In genomic region chr12:42473130-42473529, GRCh38 we compare ENCODE assay signal across 14 cellular contexts.
DNase-seq lines count a peak whose midpoint lies in the region; FAIRE-seq and TF ChIP-seq lines count a peak whose summit lies in the region.
"Had no signal": no experiment of that assay in that cellular context is flagged by ENCODE, and none has a peak within 500 bp of the region (broad histone marks: within the 10 kb centered on the region; RNA-seq: fewer than 3 reads in every experiment).

No MANE protein-coding gene starts in this region.

- no peak overlapping the region for H3K4me3 Mint-ChIP-seq in astrocyte (ENCODE audit: unreplicated experiment)
- H3K4me3 Mint-ChIP-seq: activated naive CD8-positive, alpha-beta T cell treated with anti-CD3 and anti-CD28 coated beads, Interleukin-2, amount 10 ng/mL, durations not matched to agents 7 days and 5 days had no signal

- peak; percentile 45 for FAIRE-seq in H54 (lab: Jason Lieb, UNC)
- no peak for FAIRE-seq in astrocyte (lab: Jason Lieb, UNC)

- no peak overlapping the region for H2AFZ ChIP-seq in astrocyte (ENCODE audit: low read depth, low read length)
- no peak overlapping the region for H2AFZ ChIP-seq in smooth muscle cell (ENCODE audit: low read depth)

- H3K27ac Mint-ChIP-seq in astrocyte (ENCODE audit: unreplicated experiment), result peak overlapping the region; percentile 66
- H3K27ac Mint-ChIP-seq: activated naive CD8-positive, alpha-beta T cell treated with anti-CD3 and anti-CD28 coated beads, Interleukin-2, amount 10 ng/mL, durations not matched to agents 7 days and 5 days had no signal

- H3K27me3 ChIP-seq in astrocyte (ENCODE audit: insufficient read depth, low read length) (no peaks in the 10 kb centered on the region), smooth muscle cell (ENCODE audit: low read depth) (no peaks in the 10 kb centered on the region)
- H3K27me3 ChIP-seq: suprapubic skin had no signal

- no peak for TF ChIP-seq POLR2A in H54 (IDR thresholded peaks at IDR 0.05; ENCODE audit: low read depth, low read length)

- H3K27me3 Mint-ChIP-seq in astrocyte (ENCODE audit: low read depth, unreplicated experiment), result no peaks in the 10 kb centered on the region

- no peaks in the 10 kb centered on the region for H3K9me3 ChIP-seq in astrocyte (ENCODE audit: insufficient read depth, low read depth, low read length)
- H3K9me3 ChIP-seq in smooth muscle cell (replicated peaks; ENCODE audit: low read depth), result no peaks in the 10 kb centered on the region
- H3K9me3 ChIP-seq: Caco-2, suprapubic skin had no signal

- peaks cover 16% of the 10 kb centered on the region for H3K36me3 Mint-ChIP-seq in astrocyte (ENCODE audit: low read depth, unreplicated experiment)
- H3K36me3 Mint-ChIP-seq: activated naive CD8-positive, alpha-beta T cell treated with anti-CD3 and anti-CD28 coated beads, Interleukin-2, amount 10 ng/mL, durations not matched to agents 7 days and 5 days had no signal

- H3K4me3 ChIP-seq in astrocyte (ENCODE audit: insufficient read depth, low read depth, low read length) (no peak overlapping the region), fibroblast of villous mesenchyme (ENCODE audit: low read depth, low read length) (no peak overlapping the region), smooth muscle cell (no peak overlapping the region)
- H3K4me3 ChIP-seq: suprapubic skin had no signal

- H3K4me1 Mint-ChIP-seq in astrocyte (ENCODE audit: low read depth, unreplicated experiment), result peaks cover 57% of the 10 kb centered on the region

- H3K4me2 ChIP-seq in astrocyte (ENCODE audit: low read length) (no peak overlapping the region), smooth muscle cell (no peak overlapping the region)

- H3F3A ChIP-seq in smooth muscle cell (ENCODE audit: low read depth), result peaks cover 21% of the 10 kb centered on the region

- H3K79me2 ChIP-seq in astrocyte (ENCODE audit: insufficient read depth, low read length), result peaks cover 74% of the 10 kb centered on the region
- peaks cover 92% of the 10 kb centered on the region for H3K79me2 ChIP-seq in smooth muscle cell (ENCODE audit: low read depth)

- peaks cover 32% of the 10 kb centered on the region for H3K36me3 ChIP-seq in astrocyte (ENCODE audit: insufficient read depth, low read length)
- peaks cover 5% of the 10 kb centered on the region for H3K36me3 ChIP-seq in smooth muscle cell (ENCODE audit: low read depth)

- H4K20me1 ChIP-seq in astrocyte (ENCODE audit: insufficient read depth, low read length), result peaks cover 78% of the 10 kb centered on the region
- H4K20me1 ChIP-seq in smooth muscle cell (ENCODE audit: low read depth), result peaks cover 96% of the 10 kb centered on the region

- peak overlapping the region; percentile 22 for H3K27ac ChIP-seq in astrocyte (ENCODE audit: low read depth, low read length)
- H3K27ac ChIP-seq in smooth muscle cell (ENCODE audit: low read depth), result peak overlapping the region; percentile 46
- H3K27ac ChIP-seq: suprapubic skin, VCaP had no signal

- TF ChIP-seq CTCF in astrocyte (IDR thresholded peaks at IDR 0.05; ENCODE audit: insufficient read depth, low read depth, low read length), result no peak
- TF ChIP-seq CTCF in fibroblast of villous mesenchyme (IDR thresholded peaks at IDR 0.05; ENCODE audit: insufficient read depth, low read depth, low read length), result no peak
- no peak for TF ChIP-seq CTCF in smooth muscle cell (IDR thresholded peaks at IDR 0.05; ENCODE audit: borderline replicate concordance, insufficient read depth, poor library complexity, severe bottlenecking)

- no peaks in the 10 kb centered on the region for H3K9me3 Mint-ChIP-seq in astrocyte (ENCODE audit: unreplicated experiment)
- H3K9me3 Mint-ChIP-seq: activated naive CD8-positive, alpha-beta T cell treated with anti-CD3 and anti-CD28 coated beads, Interleukin-2, amount 10 ng/mL, durations not matched to agents 7 days and 5 days had no signal

- 0% methylated on average over 1 of the region's 1 CpG for WGBS in smooth muscle cell (ENCODE audit: low lambda C conversion rate)

- H3K4me1 ChIP-seq in astrocyte (ENCODE audit: insufficient read depth, low read length), result peaks cover 22% of the 10 kb centered on the region
- H3K4me1 ChIP-seq in smooth muscle cell (ENCODE audit: low read depth), result peaks cover 44% of the 10 kb centered on the region

- DNase-seq in H54 (ENCODE audit: insufficient read length, low spot score) (no peak), astrocyte (ENCODE audit: low read depth) (peak; percentile 65), fibroblast of villous mesenchyme (ENCODE audit: low read depth) (peak; percentile 64), smooth muscle cell (lab: John Stamatoyannopoulos, UW; ENCODE audit: unreplicated experiment) (no peak), GM19238 (ENCODE audit: insufficient read length, low spot score) (no peak), NK-92 (lab: John Stamatoyannopoulos, UW; ENCODE audit: unreplicated experiment) (no peak), NCI-H2196 treated with DMSO at 0.1 percent for 48 hours (lab: John Stamatoyannopoulos, UW; ENCODE audit: unreplicated experiment) (no peak)
- DNase-seq: activated naive CD8-positive, alpha-beta T cell treated with anti-CD3 and anti-CD28 coated beads, Interleukin-2, amount 10 ng/mL, durations not matched to agents 7 days and 5 days; Caco-2; cortex of kidney; head of caudate nucleus; NCI-H2029 had no signal

- no peak overlapping the region for H3K9ac ChIP-seq in astrocyte (ENCODE audit: low read length)
- no peak overlapping the region for H3K9ac ChIP-seq in smooth muscle cell (ENCODE audit: low read depth)

Comparison
In these comparisons a context has a peak if more than half of its experiments do, and no peak if none do; other contexts are left out.
1. DNase-seq: peak in astrocyte (single experiment) and fibroblast of villous mesenchyme (single experiment); none in H54 (single experiment), smooth muscle cell (single experiment), GM19238 (single experiment), NK-92 (single experiment) and NCI-H2196 treated with DMSO at 0.1 percent for 48 hours (single experiment).